In the genomic region with DNA sequence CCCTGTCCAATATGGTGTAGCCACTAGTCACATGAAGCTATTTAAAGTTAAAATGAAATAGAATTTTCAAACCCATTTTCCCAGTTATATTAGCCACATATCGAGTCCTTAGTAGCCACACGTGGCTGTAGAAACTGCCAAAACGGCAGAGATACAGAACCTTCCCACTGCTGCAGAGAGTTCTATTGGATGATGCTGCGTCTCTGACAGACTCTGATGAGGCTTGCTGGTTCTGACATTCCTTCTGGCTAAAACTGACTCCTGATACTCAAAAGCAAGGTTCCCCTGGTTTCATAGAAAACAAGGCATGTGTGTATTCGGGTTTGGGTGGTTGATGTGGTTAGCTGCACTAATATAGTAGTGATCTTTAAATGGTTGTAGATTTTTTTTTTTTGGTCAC, we compare ENCODE assay signal across 16 cellular contexts.
DNase-seq lines count a peak whose midpoint lies in the region; ATAC-seq and TF ChIP-seq lines count a peak whose summit lies in the region.
"Had no signal": no experiment of that assay in that cellular context is flagged by ENCODE, and none has a peak within 500 bp of the region (broad histone marks: within the 10 kb centered on the region; RNA-seq: fewer than 3 reads in every experiment).

No MANE protein-coding gene starts in this region.

- peak; percentile 51 for DNase-seq in AG10803 (ENCODE audit: low read depth)
- no peak for DNase-seq in HFFc6
- DNase-seq in chondrocyte (ENCODE audit: low spot score): no peak
- DNase-seq in midbrain (lab: John Stamatoyannopoulos, UW): peak; percentile 35
- no peak for DNase-seq in DMS79 (lab: John Stamatoyannopoulos, UW)
- DNase-seq in colonic mucosa: no peak
- DNase-seq: activated CD4-positive, alpha-beta T cell treated with anti-CD3 and anti-CD28 coated beads for 48 hours; activated T-cell treated with anti-CD3 and anti-CD28 coated beads, Interleukin-2, amount 50 U/mL, for 72 hours; cortex of kidney; GOT3; KBM-7; NCI-H146 had no signal

- H3K9ac ChIP-seq in colonic mucosa (ENCODE audit: low read depth in 2 of 2, low read length in 2 of 2): no peak overlapping the region
- H3K9ac ChIP-seq: parathyroid adenoma had no signal

- intact Hi-C loops in colonic mucosa (cut with DNase I): no loop called here

- H3K9me3 Mint-ChIP-seq in HFFc6 (no peaks in the 10 kb centered on the region), chondrocyte (ENCODE audit: low read depth) (no peaks in the 10 kb centered on the region)
- H3K9me3 Mint-ChIP-seq: activated T-cell treated with anti-CD3 and anti-CD28 coated beads, Interleukin-2, amount 50 U/mL, for 72 hours had no signal

- H3K27ac Mint-ChIP-seq in HFFc6 (peak overlapping the region; percentile 76), chondrocyte (ENCODE audit: unreplicated experiment) (peak overlapping the region; percentile 66)
- H3K27ac Mint-ChIP-seq: activated T-cell treated with anti-CD3 and anti-CD28 coated beads, Interleukin-2, amount 50 U/mL, for 72 hours had no signal

- peaks cover 3% of the 10 kb centered on the region for H3K4me1 ChIP-seq in colonic mucosa

- H3K27me3 Mint-ChIP-seq in HFFc6 (ENCODE audit: insufficient read depth): peaks cover 6% of the 10 kb centered on the region; the same call in 1 of the 2 replicates
- H3K27me3 Mint-ChIP-seq in chondrocyte (ENCODE audit: low read depth): no peaks in the 10 kb centered on the region

- H3K27me3 ChIP-seq in colonic mucosa: no peaks in the 10 kb centered on the region

- H3K36me3 ChIP-seq in colonic mucosa: no peaks in the 10 kb centered on the region

- peaks cover 84% of the 10 kb centered on the region for H3K4me1 Mint-ChIP-seq in HFFc6 (ENCODE audit: low read depth)
- H3K4me1 Mint-ChIP-seq in chondrocyte (ENCODE audit: low read depth): peaks cover 43% of the 10 kb centered on the region

- H3K36me3 Mint-ChIP-seq in HFFc6 (ENCODE audit: low read depth) (peaks cover 51% of the 10 kb centered on the region), chondrocyte (ENCODE audit: low read depth) (peaks cover 2% of the 10 kb centered on the region)

- H3K4me3 ChIP-seq in AG10803 (ENCODE audit: low read length) (no peak overlapping the region), colonic mucosa (no peak overlapping the region)
- H3K4me3 ChIP-seq: lung had no signal

- no peaks in the 10 kb centered on the region for H3K9me3 ChIP-seq in colonic mucosa

- ATAC-seq in GM21528 (IDR thresholded peaks at IDR 0.05; ENCODE audit: low FRiP score, unreplicated experiment): no peak
- ATAC-seq in HG03175 (IDR thresholded peaks at IDR 0.05; ENCODE audit: unreplicated experiment): no peak
- ATAC-seq: activated T-cell treated with anti-CD3 and anti-CD28 coated beads, Interleukin-2, amount 50 U/mL, for 72 hours had no signal

- TF ChIP-seq CTCF in AG10803 (conservative IDR thresholded peaks at IDR 0.05; ENCODE audit: low read length): no peak
- no peak for TF ChIP-seq CTCF in HFFc6 (IDR thresholded peaks at IDR 0.05)
- no peak for TF ChIP-seq CTCF in chondrocyte (IDR thresholded peaks at IDR 0.05)
- TF ChIP-seq CTCF in colonic mucosa (IDR thresholded peaks at IDR 0.05): no peak

- H3K27ac ChIP-seq in colonic mucosa: no peak overlapping the region
- H3K27ac ChIP-seq: parathyroid adenoma had no signal

- H3K4me3 Mint-ChIP-seq in HFFc6: peak overlapping the region; percentile 31
- H3K4me3 Mint-ChIP-seq in chondrocyte (ENCODE audit: unreplicated experiment): no peak overlapping the region
- H3K4me3 Mint-ChIP-seq: activated T-cell treated with anti-CD3 and anti-CD28 coated beads, Interleukin-2, amount 50 U/mL, for 72 hours had no signal

Comparison
In these comparisons a context has a peak if more than half of its experiments do, and no peak if none do; other contexts are left out.
1. DNase-seq: peak in AG10803 (single experiment) and midbrain (single experiment); none in HFFc6 (single experiment), chondrocyte (single experiment), DMS79 (single experiment) and colonic mucosa (single experiment).